ENCODE assay signal across 8 cellular contexts in genomic region chrX:132622130-132622529, GRCh38.
DNase-seq lines count a peak whose midpoint lies in the region; ATAC-seq and TF ChIP-seq lines count a peak whose summit lies in the region.
"Had no signal": no experiment of that assay in that cellular context is flagged by ENCODE, and none has a peak within 500 bp of the region (broad histone marks: within the 10 kb centered on the region; RNA-seq: fewer than 3 reads in every experiment).

No MANE protein-coding gene starts in this region.

- no peaks in the 10 kb centered on the region for H3K27me3 ChIP-seq in SJSA1 (replicated peaks)
- H3K27me3 ChIP-seq in GM23338 (ENCODE audit: insufficient read depth), result no peaks in the 10 kb centered on the region

- H3F3A ChIP-seq in GM23338 (replicated peaks; ENCODE audit: low read depth), result no peaks in the 10 kb centered on the region

- TF ChIP-seq CTCF in HEK293 (tag by site-specific recombination; IDR thresholded peaks at IDR 0.05) (no peak), GM23338 (conservative IDR thresholded peaks at IDR 0.05; ENCODE audit: low read depth in 2 of 2) (no peak)

- no peak overlapping the region for H3K4me2 ChIP-seq in GM23338

- H3K4me3 ChIP-seq in HEK293 (ENCODE audit: low read depth, low read length) (no peak overlapping the region), SJSA1 (no peak overlapping the region), GM23338 (no peak overlapping the region)

- no peak overlapping the region for H3K27ac ChIP-seq in HEK293 (ENCODE audit: extremely low read depth, low read depth, low read length)
- no peak overlapping the region for H3K27ac ChIP-seq in SJSA1
- no peak overlapping the region for H3K27ac ChIP-seq in GM23338 (ENCODE audit: low read depth)

- H4K20me1 ChIP-seq in GM23338 (replicated peaks; ENCODE audit: insufficient read depth), result no peaks in the 10 kb centered on the region

- H3K9me3 ChIP-seq in HEK293 (ENCODE audit: control insufficient read depth, insufficient read depth, low read depth, low read length) (no peaks in the 10 kb centered on the region), SJSA1 (replicated peaks) (no peaks in the 10 kb centered on the region)

- H3K4me1 ChIP-seq in HEK293 (ENCODE audit: control insufficient read depth, insufficient read depth, low read length) (no peaks in the 10 kb centered on the region), SJSA1 (replicated peaks) (no peaks in the 10 kb centered on the region), GM23338 (ENCODE audit: insufficient read depth) (no peaks in the 10 kb centered on the region)

- no peaks in the 10 kb centered on the region for H3K9me3 Mint-ChIP-seq in GM23338

- DNase-seq in SJSA1 (ENCODE audit: low read depth in 1 of 2, low spot score in 2 of 2) (peak; percentile 4 to 37), astrocyte of the hippocampus (ENCODE audit: low read depth, low spot score) (peak; percentile 11), GM23338 (ENCODE audit: low spot score) (no peak), globus pallidus (ENCODE audit: low spot score) (no peak)
- DNase-seq in stimulated activated CD4-positive, alpha-beta T cell treated with anti-CD3 and anti-CD28 coated beads, Interleukin-4, amount 100 ng/mL, for 4 hours, result peak; percentile 11 to 17
- DNase-seq: NCI-H1694 had no signal

- POLR2A ChIA-PET in HEK293 (lab: Yijun Ruan, JAX), result no interaction called here

- H3K9me2 ChIP-seq in GM23338 (ENCODE audit: insufficient read depth), result no peaks in the 10 kb centered on the region

- no peak overlapping the region for H3K4me3 Mint-ChIP-seq in GM23338

- ATAC-seq in GM23338 (no peak), GM19035 (IDR thresholded peaks at IDR 0.05; ENCODE audit: unreplicated experiment) (no peak)

- CTCF ChIA-PET in HEK293 (lab: Yijun Ruan, JAX), result interaction anchor here (0.6 to 5.2 kb wide), 8 partner anchors 8 to 781 kb away, joined by 3 to 34 read pairs (median 4); no protein-coding TSS in a partner anchor

- no peak overlapping the region for H2AFZ ChIP-seq in GM23338

- H3K36me3 ChIP-seq in HEK293 (ENCODE audit: control insufficient read depth in 2 of 2, insufficient read depth in 1 of 2, low read length in 2 of 2) (no peaks in the 10 kb centered on the region), SJSA1 (no peaks in the 10 kb centered on the region), GM23338 (ENCODE audit: insufficient read depth) (no peaks in the 10 kb centered on the region)

- H3K27me3 Mint-ChIP-seq in GM23338 (ENCODE audit: insufficient read depth, low read depth, poor library complexity), result peaks cover 2% of the 10 kb centered on the region

- H3K27ac Mint-ChIP-seq in GM23338, result no peak overlapping the region

- no peaks in the 10 kb centered on the region for H3K36me3 Mint-ChIP-seq in GM23338 (ENCODE audit: low read depth)

- no peaks in the 10 kb centered on the region for H3K4me1 Mint-ChIP-seq in GM23338

- no peaks in the 10 kb centered on the region for H3K79me2 ChIP-seq in GM23338 (replicated peaks; ENCODE audit: insufficient read depth)

TF ChIP-seq in HEK293, 187 proteins besides CTCF, POLR2A, EP300 and RAD21:
- TF ChIP-seq ZNF518A (tag by site-specific recombination; conservative IDR thresholded peaks at IDR 0.05; ENCODE audit: low read depth) (no peak), ZNF335 (tag by site-specific recombination; conservative IDR thresholded peaks at IDR 0.05) (peak; percentile 84)

TF ChIP-seq in GM23338, 12 proteins besides CTCF, POLR2A, EP300 and RAD21 (continues in another document):
- TF ChIP-seq EZH2 (IDR thresholded peaks at IDR 0.05; ENCODE audit: low read depth, unreplicated experiment) (no peak), ETS1 (IDR thresholded peaks at IDR 0.05) (no peak), EZH2phosphoT487 (IDR thresholded peaks at IDR 0.05; ENCODE audit: unreplicated experiment) (no peak), NANOG (IDR thresholded peaks at IDR 0.05; ENCODE audit: borderline replicate concordance) (no peak), REST (IDR thresholded peaks at IDR 0.05; ENCODE audit: unreplicated experiment) (no peak), CREB1 (CRISPR knock-in tag; IDR thresholded peaks at IDR 0.05; ENCODE audit: low read depth) (no peak), STAT1 (IDR thresholded peaks at IDR 0.05; ENCODE audit: unreplicated experiment) (no peak), JUNB (IDR thresholded peaks at IDR 0.05; ENCODE audit: unreplicated experiment) (no peak), ZNF114 (CRISPR knock-in tag; IDR thresholded peaks at IDR 0.05) (no peak)

Comparison
In these comparisons a context has a peak if more than half of its experiments do, and no peak if none do; other contexts are left out.
1. DNase-seq: peak in SJSA1 (2 of 2), astrocyte of the hippocampus (single experiment) and stimulated activated CD4-positive, alpha-beta T cell treated with anti-CD3 and anti-CD28 coated beads, Interleukin-4, amount 100 ng/mL, for 4 hours (2 of 2); none in GM23338 (single experiment) and globus pallidus (single experiment).